ENCODE assay signal across 28 cellular contexts in genomic region chr1:82390627-82391026, GRCh38.
DNase-seq lines count a peak whose midpoint lies in the region; ATAC-seq, FAIRE-seq and TF ChIP-seq lines count a peak whose summit lies in the region.
"Had no signal": no experiment of that assay in that cellular context is flagged by ENCODE, and none has a peak within 500 bp of the region (broad histone marks: within the 10 kb centered on the region; RNA-seq: fewer than 3 reads in every experiment).

No MANE protein-coding gene starts in this region.

- TF ChIP-seq EP300 in H1 (IDR thresholded peaks at IDR 0.05; ENCODE audit: borderline replicate concordance in 1 of 2, low read depth in 2 of 2, low read length in 2 of 2), result no peak

- H3K79me2 ChIP-seq in H9 (ENCODE audit: insufficient read depth, low read length) (no peaks in the 10 kb centered on the region), H1 (ENCODE audit: control insufficient read depth in 1 of 2, insufficient read depth in 2 of 2, low read length in 2 of 2) (no peaks in the 10 kb centered on the region), neural progenitor cell (ENCODE audit: low read depth) (no peaks in the 10 kb centered on the region)

- H3K23ac ChIP-seq in H9 (ENCODE audit: insufficient read length, low read depth, low read length) (no peak overlapping the region), H1 (ENCODE audit: insufficient read length) (no peak overlapping the region)

- H2BK20ac ChIP-seq in H9 (ENCODE audit: low read depth, low read length, poor library complexity, severe bottlenecking) (no peak overlapping the region), H1 (ENCODE audit: low read length) (no peak overlapping the region)

- H3K14ac ChIP-seq in H9 (ENCODE audit: insufficient read depth, low read length) (no peak overlapping the region), H1 (ENCODE audit: insufficient read length) (no peak overlapping the region)

- no peak for TF ChIP-seq RAD21 in H1 (IDR thresholded peaks at IDR 0.05 in 1 of 2, conservative IDR thresholded peaks at IDR 0.05 in 1 of 2; ENCODE audit: low read depth in 2 of 2, low read length in 2 of 2)

- CTCF ChIA-PET in WTC11 (lab: Charles Lee) (no interaction called here), H1 (lab: Charles Lee; ENCODE audit: partially characterized antibody) (no interaction called here)

- H3K27me3 ChIP-seq in H9 (ENCODE audit: insufficient read depth, low read length), result no peaks in the 10 kb centered on the region
- no peaks in the 10 kb centered on the region for H3K27me3 ChIP-seq in H1 (replicated peaks in 1 of 4; ENCODE audit: control insufficient read depth in 3 of 4, extremely low read depth in 1 of 4, insufficient read depth in 3 of 4, low read length in 3 of 4)
- H3K27me3 ChIP-seq in neural progenitor cell, result no peaks in the 10 kb centered on the region
- H3K27me3 ChIP-seq: BLaER1 treated with 17β-estradiol and CSF1 and Interleukin-3, amounts not matched to agents 10 nM and 100 nM; MG63 had no signal

- H3K56ac ChIP-seq in H9 (ENCODE audit: insufficient read length, low read depth, low read length), result no peak overlapping the region
- H3K56ac ChIP-seq in H1 (replicated peaks; ENCODE audit: insufficient read length, low read depth, low read length), result no peak overlapping the region

- no peak for DNase-seq in H9
- no peak for DNase-seq in WTC11 (ENCODE audit: low spot score)
- no peak for DNase-seq in H1 (ENCODE audit: low read depth in 1 of 2, low spot score in 2 of 2)
- peak; percentile 66 for DNase-seq in neural progenitor cell (ENCODE audit: low spot score)
- no peak for DNase-seq in iPS-NIHi11 (ENCODE audit: low spot score)
- no peak for DNase-seq in stimulated activated CD8-positive, alpha-beta memory T cell treated with anti-CD3 and anti-CD28 coated beads, Interleukin-4, amount 100 ng/mL, for 48 hours
- DNase-seq: AML-193; CD4-positive, alpha-beta T cell; COR-L47; DMS79; EL; GDM1; HFFc6; IMR-90; KG1; MG63; NCI-H1105 treated with DMSO at 0.1 percent for 48 hours; NCI-H2029; NCI-H446; NCI-H526; NCI-H82; SHP77 treated with DMSO at 0.1 percent for 48 hours had no signal

- H3K27me3 Mint-ChIP-seq in H9 (ENCODE audit: low read depth) (no peaks in the 10 kb centered on the region), WTC11 (ENCODE audit: low read depth) (no peaks in the 10 kb centered on the region), neural progenitor cell (ENCODE audit: insufficient read depth, low read depth) (no peaks in the 10 kb centered on the region)
- H3K27me3 Mint-ChIP-seq: CD4-positive, alpha-beta T cell had no signal

- H4K5ac ChIP-seq in H9 (ENCODE audit: insufficient read length, low read depth, low read length) (no peak overlapping the region), H1 (ENCODE audit: insufficient read length, low read depth, low read length) (no peak overlapping the region)

- H3K27ac Mint-ChIP-seq in H9 (peak overlapping the region in 2 of 3 experiments; percentile 31 to 43; a peak in 4 of 7 replicates), WTC11 (no peak overlapping the region), neural progenitor cell (peak overlapping the region; percentile 10)
- H3K27ac Mint-ChIP-seq: CD4-positive, alpha-beta T cell; HFFc6 had no signal

- POLR2A ChIA-PET in WTC11 (lab: Charles Lee), result interaction anchor here (0.7 kb wide), 1 partner anchor 1049 kb away, joined by 3 read pairs; no protein-coding TSS in a partner anchor
- POLR2A ChIA-PET in H1 (lab: Charles Lee; ENCODE audit: partially characterized antibody), result no interaction called here

- H2AFZ ChIP-seq in H9 (ENCODE audit: low read length) (no peak overlapping the region), H1 (ENCODE audit: low read length) (no peak overlapping the region), neural progenitor cell (replicated peaks) (no peak overlapping the region)

- H3K27ac ChIP-seq in H9 (ENCODE audit: insufficient read length, low read depth, low read length) (no peak overlapping the region), H1 (ENCODE audit: low read depth, low read length) (no peak overlapping the region), neural progenitor cell (peak overlapping the region; percentile 51)
- H3K27ac ChIP-seq: BLaER1 treated with 17β-estradiol and CSF1 and Interleukin-3, amounts not matched to agents 10 nM and 100 nM; RWPE1 had no signal

- H4K20me1 ChIP-seq in H9 (ENCODE audit: control insufficient read depth, insufficient read depth, insufficient read length) (no peaks in the 10 kb centered on the region), H1 (replicated peaks in 1 of 2; ENCODE audit: control insufficient read depth in 1 of 2, insufficient read depth in 2 of 2, low read length in 2 of 2) (no peaks in the 10 kb centered on the region), neural progenitor cell (ENCODE audit: low read depth) (no peaks in the 10 kb centered on the region)
- H4K20me1 ChIP-seq: BLaER1 treated with 17β-estradiol and CSF1 and Interleukin-3, amounts not matched to agents 10 nM and 100 nM had no signal

- H3K4ac ChIP-seq in H9 (ENCODE audit: low read depth, low read length) (no peak overlapping the region), H1 (replicated peaks; ENCODE audit: insufficient read length, low read depth, low read length) (no peak overlapping the region)

- H2AK5ac ChIP-seq in H9 (ENCODE audit: insufficient read length, low read length) (no peak overlapping the region), H1 (ENCODE audit: low read depth, low read length) (no peak overlapping the region)

- no peak overlapping the region for H2BK12ac ChIP-seq in H9 (ENCODE audit: insufficient read length, low read depth, low read length)
- no peak overlapping the region for H2BK12ac ChIP-seq in H1 (ENCODE audit: low read depth, low read length)

- H3K9me3 ChIP-seq in H9 (ENCODE audit: control insufficient read depth, low read depth, low read length) (no peaks in the 10 kb centered on the region), H1 (ENCODE audit: insufficient read depth in 2 of 2, low read depth in 1 of 2, low read length in 1 of 2) (no peaks in the 10 kb centered on the region), neural progenitor cell (ENCODE audit: low read depth) (no peaks in the 10 kb centered on the region)
- H3K9me3 ChIP-seq: HAP-1, MG63 had no signal

- peak; percentile 36 for FAIRE-seq in H1 (lab: Jason Lieb, UNC)
- FAIRE-seq: GM12891 had no signal

- H3K79me1 ChIP-seq in H9 (ENCODE audit: insufficient read depth, low read depth, low read length, poor library complexity, severe bottlenecking) (no peaks in the 10 kb centered on the region), H1 (ENCODE audit: low read depth, low read length) (no peaks in the 10 kb centered on the region)

- ATAC-seq in WTC11 (peak; percentile 64), GM21515 (IDR thresholded peaks at IDR 0.05; ENCODE audit: unreplicated experiment) (no peak)
- ATAC-seq: Panc1 had no signal

- no peak overlapping the region for H2BK15ac ChIP-seq in H9 (ENCODE audit: low read depth, low read length)
- H2BK15ac ChIP-seq in H1 (ENCODE audit: low read length), result no peak overlapping the region

- no CpG with 5 or more reads among the region's 1 CpG for WGBS in H9 (ENCODE audit: extremely low coverage, insufficient read length, low lambda C conversion rate)
- 69% methylated on average over 1 of the region's 1 CpG; no CpG with 5 or more reads in 1 of the 2 experiments for WGBS in H1 (ENCODE audit: extremely low coverage in 1 of 2, insufficient coverage in 1 of 2, insufficient read length in 1 of 2, insufficient replicate concordance in 2 of 2, low coverage in 1 of 2, low lambda C conversion rate in 2 of 2, missing lambda C conversion rate in 1 of 2), 2 experiments

- H3K4me3 Mint-ChIP-seq in H9 (no peak overlapping the region), WTC11 (no peak overlapping the region), neural progenitor cell (no peak overlapping the region)
- H3K4me3 Mint-ChIP-seq: CD4-positive, alpha-beta T cell; HFFc6 had no signal

- H4K91ac ChIP-seq in H9 (ENCODE audit: insufficient read length, low read depth, low read length) (no peak overlapping the region), H1 (replicated peaks; ENCODE audit: insufficient read length, low read length) (no peak overlapping the region)

- no peaks in the 10 kb centered on the region for H3K36me3 ChIP-seq in H1 (ENCODE audit: control insufficient read depth in 2 of 4, insufficient read depth in 4 of 4, low read length in 3 of 4)
- no peaks in the 10 kb centered on the region for H3K36me3 ChIP-seq in neural progenitor cell
- H3K36me3 ChIP-seq: BLaER1 treated with 17β-estradiol and CSF1 and Interleukin-3, amounts not matched to agents 10 nM and 100 nM; HAP-1; MG63 had no signal

- TF ChIP-seq CTCF in H9 (conservative IDR thresholded peaks at IDR 0.05), result no peak
- TF ChIP-seq CTCF in WTC11 (IDR thresholded peaks at IDR 0.05), result no peak
- no peak for TF ChIP-seq CTCF in H1 (IDR thresholded peaks at IDR 0.05; ENCODE audit: control extremely low read depth in 1 of 3, insufficient read depth in 1 of 3, low read depth in 1 of 3, low read length in 3 of 3)
- TF ChIP-seq CTCF in neural progenitor cell (IDR thresholded peaks at IDR 0.05), result no peak

- no peak overlapping the region for H3K4me2 ChIP-seq in H9 (ENCODE audit: insufficient read depth, insufficient read length, low read length)
- no peak overlapping the region for H3K4me2 ChIP-seq in H1 (ENCODE audit: insufficient read depth in 1 of 2, low read depth in 2 of 2, low read length in 2 of 2)
- H3K4me2 ChIP-seq in neural progenitor cell, result peak overlapping the region; percentile 44
- H3K4me2 ChIP-seq: BLaER1 treated with 17β-estradiol and CSF1 and Interleukin-3, amounts not matched to agents 10 nM and 100 nM had no signal

- no peak overlapping the region for H3K18ac ChIP-seq in H9 (ENCODE audit: insufficient read length, low read depth, low read length)
- no peak overlapping the region for H3K18ac ChIP-seq in H1 (ENCODE audit: extremely low read depth, low read length)

- H3K4me3 ChIP-seq in H1 (ENCODE audit: extremely low read depth in 1 of 4, insufficient read depth in 2 of 4, low read depth in 3 of 4, low read length in 4 of 4) (no peak overlapping the region), neural progenitor cell (no peak overlapping the region)
- H3K4me3 ChIP-seq: BLaER1 treated with 17β-estradiol and CSF1 and Interleukin-3, amounts not matched to agents 10 nM and 100 nM; HAP-1; MG63 had no signal

- H4K8ac ChIP-seq in H9 (replicated peaks; ENCODE audit: insufficient read length, low read depth, low read length), result no peak overlapping the region
- no peak overlapping the region for H4K8ac ChIP-seq in H1 (ENCODE audit: extremely low read depth, insufficient read depth, low read length)

- peaks cover 14% of the 10 kb centered on the region for H3F3A ChIP-seq in neural progenitor cell (ENCODE audit: low read depth)

- H2BK5ac ChIP-seq in H9 (ENCODE audit: insufficient read length, low read length) (no peak overlapping the region), H1 (ENCODE audit: low read depth, low read length) (no peak overlapping the region)

- H3K36me3 Mint-ChIP-seq in H9 (ENCODE audit: insufficient read depth in 1 of 3, low read depth in 3 of 3) (no peaks in the 10 kb centered on the region), WTC11 (no peaks in the 10 kb centered on the region), neural progenitor cell (no peaks in the 10 kb centered on the region)

- H3K23me2 ChIP-seq in H9 (ENCODE audit: insufficient read length, low read depth, low read length, poor library complexity, severe bottlenecking), result no peaks in the 10 kb centered on the region
- no peaks in the 10 kb centered on the region for H3K23me2 ChIP-seq in H1 (ENCODE audit: low read depth, low read length)

- H3K4me1 ChIP-seq in H9 (ENCODE audit: insufficient read depth, low read length) (no peaks in the 10 kb centered on the region; the same call in 1 of the 2 replicates), H1 (replicated peaks in 1 of 4; ENCODE audit: control insufficient read depth in 3 of 4, insufficient read depth in 4 of 4, low read length in 3 of 4) (no peaks in the 10 kb centered on the region), neural progenitor cell (peaks cover 62% of the 10 kb centered on the region)
- H3K4me1 ChIP-seq: HAP-1 had no signal

- H2BK120ac ChIP-seq in H9 (ENCODE audit: low read depth, low read length, poor library complexity, severe bottlenecking), result no peak overlapping the region
- H2BK120ac ChIP-seq in H1 (replicated peaks; ENCODE audit: low read depth, low read length), result no peak overlapping the region

- H3T11ph ChIP-seq in H9 (ENCODE audit: low read length), result no peak overlapping the region

- H3K9ac ChIP-seq in H9 (ENCODE audit: extremely low read depth, insufficient read length, low read length) (no peak overlapping the region), H1 (replicated peaks in 1 of 4; ENCODE audit: extremely low read depth in 1 of 4, low read depth in 3 of 4, low read length in 3 of 4) (no peak overlapping the region), neural progenitor cell (no peak overlapping the region)
- H3K9ac ChIP-seq: BLaER1 treated with 17β-estradiol and CSF1 and Interleukin-3, amounts not matched to agents 10 nM and 100 nM had no signal

- no peak for TF ChIP-seq POLR2A in H1 (IDR thresholded peaks at IDR 0.05; ENCODE audit: control extremely low read depth in 1 of 2, low read depth in 2 of 2, low read length in 2 of 2)

- H3K4me1 Mint-ChIP-seq in H9 (peaks cover 0 to 8% of the 10 kb centered on the region in 2 experiments; a peak in 3 of 4 replicates), WTC11 (peaks cover 6% of the 10 kb centered on the region), neural progenitor cell (peaks cover 16% of the 10 kb centered on the region)

- H3K9me3 Mint-ChIP-seq in H9, result no peaks in the 10 kb centered on the region; a peak in 1 of 5 replicates
- H3K9me3 Mint-ChIP-seq in WTC11, result peaks cover 10% of the 10 kb centered on the region
- H3K9me3 Mint-ChIP-seq in neural progenitor cell, result no peaks in the 10 kb centered on the region
- H3K9me3 Mint-ChIP-seq: CD4-positive, alpha-beta T cell had no signal
